ENCODE assay signal across 7 cellular contexts in the genomic region with DNA sequence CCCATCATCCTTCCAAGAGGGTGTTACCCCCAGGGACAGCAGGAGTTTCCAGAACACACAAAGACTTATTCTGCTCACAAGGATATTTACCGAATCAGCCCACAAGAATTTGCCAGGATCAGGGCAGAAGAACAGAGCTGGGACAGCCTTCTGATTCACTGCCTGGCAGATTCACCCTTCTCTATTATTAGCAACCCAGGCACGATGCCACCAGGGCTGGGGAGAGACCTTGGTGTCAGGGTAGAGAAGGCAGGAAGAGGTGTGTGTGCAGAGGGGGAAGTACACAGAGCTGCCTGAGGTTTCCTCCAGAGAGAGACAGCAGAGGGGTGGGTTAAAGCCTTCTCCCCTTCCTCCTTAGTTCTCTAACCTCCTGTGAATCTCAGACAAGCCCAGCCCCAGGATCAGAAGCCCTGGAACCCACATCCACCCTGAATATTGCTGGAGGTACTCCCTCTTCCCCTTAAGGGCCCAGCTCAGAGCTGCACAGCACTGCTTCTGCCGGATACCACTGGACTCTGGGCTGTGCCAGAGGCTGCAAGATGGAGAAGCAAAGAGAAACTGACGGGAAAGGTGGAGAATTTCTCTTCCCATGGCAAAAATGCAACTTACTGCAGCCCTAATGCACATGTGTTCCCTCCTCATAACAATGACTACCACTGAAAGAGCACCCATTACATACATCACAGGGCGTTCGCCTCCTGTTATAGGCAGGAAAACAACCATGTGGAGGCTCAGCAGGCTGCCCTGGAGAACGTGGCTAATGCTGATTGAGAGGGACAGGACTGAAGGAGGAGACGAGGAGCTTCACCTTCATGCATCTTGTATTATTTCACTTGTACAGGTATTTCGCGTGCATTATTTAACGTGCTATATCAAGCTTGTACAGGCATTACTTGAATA.
DNase-seq lines count a peak whose midpoint lies in the region; ATAC-seq and TF ChIP-seq lines count a peak whose summit lies in the region.

No MANE protein-coding gene starts in this region.

- H3K9me3 Mint-ChIP-seq in activated CD4-positive, alpha-beta T cell treated with anti-CD3 and anti-CD28 coated beads, Interleukin-2, amount 10 ng/mL, durations not matched to agents 24 days and 14 days, result no peaks in the 10 kb centered on the region

- peaks cover 14% of the 10 kb centered on the region for H3K36me3 Mint-ChIP-seq in activated CD4-positive, alpha-beta T cell treated with anti-CD3 and anti-CD28 coated beads, Interleukin-2, amount 10 ng/mL, durations not matched to agents 24 days and 14 days (ENCODE audit: low read depth)

- no peaks in the 10 kb centered on the region for H3K9me3 ChIP-seq in stomach

- no peak for TF ChIP-seq EP300 in stomach (IDR thresholded peaks at IDR 0.05)

- H3K4me3 ChIP-seq in dorsolateral prefrontal cortex (peak overlapping the region in 27 of 59 donors; percentile 0 to 51 (median 14)), stomach (no peak overlapping the region)

- peaks cover 80% of the 10 kb centered on the region for H3K4me1 Mint-ChIP-seq in activated CD4-positive, alpha-beta T cell treated with anti-CD3 and anti-CD28 coated beads, Interleukin-2, amount 10 ng/mL, durations not matched to agents 24 days and 14 days

- no peaks in the 10 kb centered on the region for H3K27me3 Mint-ChIP-seq in activated CD4-positive, alpha-beta T cell treated with anti-CD3 and anti-CD28 coated beads, Interleukin-2, amount 10 ng/mL, durations not matched to agents 24 days and 14 days

- H3K36me3 ChIP-seq in stomach, result no peaks in the 10 kb centered on the region

- DNase-seq in Kasumi-1 (lab: John Stamatoyannopoulos, UW) (peak; percentile 98), dorsolateral prefrontal cortex (peak in 9 of 10 donors; percentile 70 to 96 (median 81)), mucosa of gallbladder (ENCODE audit: low spot score) (peak; percentile 85), stomach (peak; percentile 57)
- peak; percentile 90 for DNase-seq in activated CD4-positive, alpha-beta T cell treated with anti-CD3 and anti-CD28 coated beads, Interleukin-2, amount 10 ng/mL, durations not matched to agents 24 days and 14 days

- H3K27me3 ChIP-seq in dorsolateral prefrontal cortex, result no peaks in the 10 kb centered on the region
- H3K27me3 ChIP-seq in stomach, result no peaks in the 10 kb centered on the region

- ATAC-seq in GM18909 (IDR thresholded peaks at IDR 0.05; ENCODE audit: poor library complexity, unreplicated experiment), result peak; percentile 35
- ATAC-seq in HG02763 (IDR thresholded peaks at IDR 0.05; ENCODE audit: unreplicated experiment), result no peak

- peak overlapping the region; percentile 66 for H3K4me3 Mint-ChIP-seq in activated CD4-positive, alpha-beta T cell treated with anti-CD3 and anti-CD28 coated beads, Interleukin-2, amount 10 ng/mL, durations not matched to agents 24 days and 14 days

- peaks cover 67 to 99% (median 85%) of the 10 kb centered on the region in 4 donors for H3K4me1 ChIP-seq in stomach

- peak overlapping the region; percentile 88 for H3K27ac Mint-ChIP-seq in activated CD4-positive, alpha-beta T cell treated with anti-CD3 and anti-CD28 coated beads, Interleukin-2, amount 10 ng/mL, durations not matched to agents 24 days and 14 days

- peak overlapping the region in 49 of 59 donors; percentile 76 to 99 (median 96) for H3K27ac ChIP-seq in dorsolateral prefrontal cortex
- H3K27ac ChIP-seq in stomach, result peak overlapping the region; percentile 59 to 99 (median 89)

- 57 to 69% (median 67%) methylated on average over 10 to 11 of the region's 11 CpGs for WGBS in stomach, 5 donors

- no peak for TF ChIP-seq POLR2A in stomach (IDR thresholded peaks at IDR 0.05)

- intact Hi-C loops in activated CD4-positive, alpha-beta T cell treated with anti-CD3 and anti-CD28 coated beads, Interleukin-2, amount 10 ng/mL, durations not matched to agents 24 days and 14 days (cut with micrococcal nuclease), result loop anchor here (1.0 to 5.0 kb wide), 6 partner anchors 26 to 205 kb away; no protein-coding TSS in a partner anchor
- intact Hi-C loops in dorsolateral prefrontal cortex (cut with DNase I), result no loop called here
- intact Hi-C loops in stomach (cut with DNase I; ENCODE audit: low total_unique reads), result no loop called here

- TF ChIP-seq CTCF in dorsolateral prefrontal cortex (IDR thresholded peaks at IDR 0.05 in 54 of 56, conservative IDR thresholded peaks at IDR 0.05 in 2 of 56; ENCODE audit: low read depth in 1 of 56, partially characterized antibody in 56 of 56) (peak in 9 of 56 donors; percentile 1 to 43 (median 15)), stomach (IDR thresholded peaks at IDR 0.05) (no peak)
